ENCODE assay signal across 8 cellular contexts in genomic region chr10:124742418-124743187, GRCh38. TPM values are rescaled to one million over a fixed set of nuclear protein-coding genes. Genes with fewer than 3 reads are reported as not detected.
DNase-seq lines count a peak whose midpoint lies in the region; ATAC-seq and TF ChIP-seq lines count a peak whose summit lies in the region.

No MANE protein-coding gene starts in this region.

- peaks cover 72% of the 10 kb centered on the region for H3K79me2 ChIP-seq in Karpas-422 (ENCODE audit: low read length)

- H3K27me3 ChIP-seq in Karpas-422 (ENCODE audit: low read length), result no peaks in the 10 kb centered on the region
- H3K27me3 ChIP-seq in ovary, result no peaks in the 10 kb centered on the region

- ATAC-seq in WTC11, result peak; percentile 7
- no peak for ATAC-seq in GM21528 (IDR thresholded peaks at IDR 0.05; ENCODE audit: low FRiP score, unreplicated experiment)
- no peak for ATAC-seq in GM18511 (IDR thresholded peaks at IDR 0.05; ENCODE audit: unreplicated experiment)

- no peak for TF ChIP-seq POLR2A in ovary (IDR thresholded peaks at IDR 0.05)

- no peak for TF ChIP-seq CTCF in WTC11 (IDR thresholded peaks at IDR 0.05)
- peak; percentile 31 for TF ChIP-seq CTCF in fibroblast of villous mesenchyme (IDR thresholded peaks at IDR 0.05; ENCODE audit: insufficient read depth, low read depth, low read length)
- TF ChIP-seq CTCF in ovary (IDR thresholded peaks at IDR 0.05), result no peak

- H3K36me3 Mint-ChIP-seq in WTC11, result no peaks in the 10 kb centered on the region

- POLR2A ChIA-PET in WTC11 (lab: Charles Lee), result interaction anchor here (0.6 kb wide), 1 partner anchor 391 kb away, joined by 8 read pairs; no protein-coding TSS in a partner anchor

- H3K9ac ChIP-seq in Karpas-422 (ENCODE audit: low read length), result peak overlapping the region; percentile 96

- DNase-seq in ELR (ENCODE audit: low read depth) (peak; percentile 43), Karpas-422 (no peak), WTC11 (ENCODE audit: low spot score) (no peak), fibroblast of villous mesenchyme (ENCODE audit: low read depth) (peak; percentile 49), ovary (no peak), mesenteric fat pad (ENCODE audit: low spot score) (no peak)

- no peak for TF ChIP-seq EP300 in ovary (IDR thresholded peaks at IDR 0.05)

- H3K27ac ChIP-seq in Karpas-422 (ENCODE audit: low read length) (peak overlapping the region; percentile 95), ovary (peak overlapping the region; percentile 64 to 78)

- H3K4me1 Mint-ChIP-seq in WTC11, result peaks cover 62% of the 10 kb centered on the region

- no peaks in the 10 kb centered on the region for H3K9me2 ChIP-seq in Karpas-422 (replicated peaks; ENCODE audit: insufficient read depth, low read length)

- H2AFZ ChIP-seq in Karpas-422 (ENCODE audit: low read length), result no peak overlapping the region

- peak overlapping the region; percentile 75 for H3K4me2 ChIP-seq in Karpas-422 (ENCODE audit: low read depth, low read length, poor library complexity, severe bottlenecking)

- H3K4me3 ChIP-seq in Karpas-422 (ENCODE audit: low read length), result peak overlapping the region; percentile 93
- H3K4me3 ChIP-seq in fibroblast of villous mesenchyme (ENCODE audit: low read depth, low read length), result peak overlapping the region; percentile 77
- peak overlapping the region; percentile 72 for H3K4me3 ChIP-seq in ovary

- 1 to 2% (median 2%) methylated on average over 40 to 42 of the region's 42 CpGs for WGBS in ovary, 3 donors

- H3K27ac Mint-ChIP-seq in WTC11, result peak overlapping the region; percentile 50; the same call in 1 of the 2 replicates

- H3K9me3 ChIP-seq in Karpas-422 (ENCODE audit: low read length) (no peaks in the 10 kb centered on the region), ovary (no peaks in the 10 kb centered on the region)

- H3K36me3 ChIP-seq in Karpas-422 (ENCODE audit: insufficient read depth, low read length) (0 out of 2 replicates have a peak, but pooled peaks cover 3% of the 10 kb centered on the region), ovary (no peaks in the 10 kb centered on the region)

- intact Hi-C loops in ovary (cut with DNase I), result loop anchor here in 3 of 4 donors (5.0 kb wide), 5 partner anchors 40 to 210 kb away; no protein-coding TSS in a partner anchor

- H3K4me3 Mint-ChIP-seq in WTC11, result peak overlapping the region; percentile 92

- H4K20me1 ChIP-seq in Karpas-422 (ENCODE audit: insufficient read depth, low read depth, low read length), result peaks cover 6% of the 10 kb centered on the region; the same call in 1 of the 2 replicates

- CTCF ChIA-PET in WTC11 (lab: Charles Lee), result interaction anchor here (0.6 to 4.9 kb wide), 21 partner anchors 9 to 780 kb away, joined by 3 to 57 read pairs (median 5); no protein-coding TSS in a partner anchor

- H3K4me1 ChIP-seq in Karpas-422 (ENCODE audit: low read length), result peaks cover 72% of the 10 kb centered on the region
- H3K4me1 ChIP-seq in ovary (ENCODE audit: insufficient read depth), result peaks cover 25% of the 10 kb centered on the region

- no peaks in the 10 kb centered on the region for H3K9me3 Mint-ChIP-seq in WTC11

- peaks cover 19% of the 10 kb centered on the region for H3K27me3 Mint-ChIP-seq in WTC11 (ENCODE audit: low read depth)

TF ChIP-seq in WTC11, 78 proteins besides CTCF, POLR2A, EP300 and RAD21:
- no peak for TF ChIP-seq E2F1 (CRISPR knock-in tag; IDR thresholded peaks at IDR 0.05)
- TF ChIP-seq ERG (CRISPR knock-in tag; IDR thresholded peaks at IDR 0.05), result no peak
- TF ChIP-seq ZNF232 (CRISPR knock-in tag; IDR thresholded peaks at IDR 0.05), result no peak
- peak; percentile 49; the same call in 1 of the 2 replicates for TF ChIP-seq PRDM15 (CRISPR knock-in tag; IDR thresholded peaks at IDR 0.05)
- no peak for TF ChIP-seq ZNF396 (CRISPR knock-in tag; IDR thresholded peaks at IDR 0.05; ENCODE audit: borderline replicate concordance)
- TF ChIP-seq CREB1 (CRISPR knock-in tag; IDR thresholded peaks at IDR 0.05), result no peak
- TF ChIP-seq ETV6 (CRISPR knock-in tag; IDR thresholded peaks at IDR 0.05), result 0 out of 2 replicates have a peak, but pooled peaks have one; percentile 38
- no peak for TF ChIP-seq NR2C2 (CRISPR knock-in tag; IDR thresholded peaks at IDR 0.05)
- no peak for TF ChIP-seq GABPB1 (CRISPR knock-in tag; IDR thresholded peaks at IDR 0.05)
- TF ChIP-seq ATF3 (CRISPR knock-in tag; conservative IDR thresholded peaks at IDR 0.05), result no peak

RNA-seq across cellular contexts. Expression of gene FAM53B, which starts 1.6 kb away (rescaled TPM):
- 72.5 and 148 TPM in 2 replicates for total RNA-seq in Karpas-422 (2014; rRNA removed; shearing (Covaris generic); ENCODE audit: low replicate concordance)
- total RNA-seq in WTC11 (2021) (18.7 to 21.3 TPM (median 19.9 TPM) in 3 replicates), fibroblast of villous mesenchyme (13.4 and 13.9 TPM in 2 replicates), ovary (10 to 100 TPM; 29.8 to 77.6 (median 47.8) TPM), mesenteric fat pad (35.0 TPM)
- 10 to 100 TPM in 1 of 2 donors, 1 to 10 TPM in 1; 9.7 to 21.3 TPM for polyA plus RNA-seq in ovary

RNA-seq across cellular contexts. Expression of gene EEF1AKMT2, which starts 49.1 kb away (rescaled TPM):
- 24.9 and 38.3 TPM in 2 replicates for total RNA-seq in Karpas-422 (2014; rRNA removed; shearing (Covaris generic); ENCODE audit: low replicate concordance)
- total RNA-seq in WTC11 (2021) (21.6 to 26.4 TPM (median 25.7 TPM) in 3 replicates), fibroblast of villous mesenchyme (19.9 and 20.0 TPM in 2 replicates), ovary (10 to 100 TPM; 11.9 to 25.8 (median 20.7) TPM), mesenteric fat pad (13.5 TPM)
- polyA plus RNA-seq in ovary, result 10 to 100 TPM; 15.2 to 15.3 TPM

RNA-seq across cellular contexts. Expression of gene ABRAXAS2, which starts 59.0 kb away (rescaled TPM):
- 11.4 and 13.1 TPM in 2 replicates for total RNA-seq in Karpas-422 (2014; rRNA removed; shearing (Covaris generic); ENCODE audit: low replicate concordance)
- total RNA-seq in WTC11 (2021), result 14.0 to 14.8 TPM (median 14.6 TPM) in 3 replicates
- total RNA-seq in fibroblast of villous mesenchyme, result 12.9 and 22.5 TPM in 2 replicates
- 10 to 100 TPM in 5 of 7 donors, 1 to 10 TPM in 2; 7.2 to 15.0 (median 12.4) TPM for total RNA-seq in ovary
- 10 to 100 TPM in 1 of 2 donors, 1 to 10 TPM in 1; 7.1 to 18.6 TPM for polyA plus RNA-seq in ovary
- 14.3 TPM for total RNA-seq in mesenteric fat pad

Comparison
In these comparisons a context has a peak if more than half of its experiments do, and no peak if none do; other contexts are left out.
1. DNase-seq: peak in ELR (single experiment) and fibroblast of villous mesenchyme (single experiment); none in Karpas-422 (single experiment), WTC11 (single experiment), ovary (0 of 5) and mesenteric fat pad (single experiment).
2. Peak in every context shown above with its lines, with median percentiles within 50 percentile points of each other: H3K4me3 ChIP-seq.